ENCODE assay signal across 19 cellular contexts in the genomic region with DNA sequence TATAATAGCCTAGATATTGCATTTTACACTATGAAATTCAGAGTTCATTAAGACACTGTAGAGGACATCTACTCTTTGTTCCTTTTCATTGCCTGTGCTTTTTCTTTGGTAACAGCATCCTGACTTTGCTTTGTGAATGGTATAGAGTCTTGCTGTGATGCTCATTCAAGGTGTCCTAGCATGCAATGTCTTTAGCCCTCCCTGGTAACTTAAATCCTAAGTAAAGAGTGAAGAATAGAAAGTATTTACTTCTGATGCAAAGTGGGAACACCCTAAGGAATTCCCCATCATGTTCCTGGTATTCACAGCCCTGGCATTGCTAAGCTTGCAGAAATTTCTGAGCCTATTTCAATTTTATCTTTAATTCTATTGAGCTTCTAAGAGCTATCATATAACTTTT.
"Had no signal": no experiment of that assay in that cellular context is flagged by ENCODE, and none has a peak within 500 bp of the region (broad histone marks: within the 10 kb centered on the region; RNA-seq: fewer than 3 reads in every experiment).

No MANE protein-coding gene starts in this region.

- H3K9me3 ChIP-seq: neutrophil, right atrium auricular region, transverse colon, vagina had no signal

- H3K36me3 ChIP-seq: esophagus muscularis mucosa, left ventricle myocardium inferior, neutrophil, right atrium auricular region, transverse colon, vagina had no signal

- H3K27me3 ChIP-seq: esophagus muscularis mucosa, neutrophil, right atrium auricular region, transverse colon, vagina had no signal

- H3K4me1 ChIP-seq: esophagus muscularis mucosa, left ventricle myocardium inferior, right atrium auricular region, transverse colon, vagina had no signal

- DNase-seq: activated B cell treated with CpG ODN at 0.5 μM for 24 hours; activated CD4-positive, alpha-beta T cell treated with anti-CD3 and anti-CD28 coated beads, Interleukin-2, amount 10 ng/mL, durations not matched to agents 7 days and 5 days; activated CD8-positive, alpha-beta memory T cell treated with anti-CD3 and anti-CD28 coated beads, Interleukin-2, amount 50 U/mL, for 48 hours; activated gamma-delta T cell; activated T-cell treated with anti-CD3 and anti-CD28 coated beads, Interleukin-2, amount 50 U/mL, for 72 hours; amniotic stem cell; caudate nucleus; foreskin melanocyte; left ventricle myocardium inferior; naive thymus-derived CD8-positive, alpha-beta T cell; small intestine; stimulated activated CD4-positive, alpha-beta T cell treated with anti-CD3 and anti-CD28 coated beads, Interleukin-4, amount 100 ng/mL, for 4 hours; stimulated activated CD8-positive, alpha-beta memory T cell treated with anti-CD3 and anti-CD28 coated beads, Interleukin-4, amount 100 ng/mL, for 48 hours; stimulated activated naive CD4-positive, alpha-beta T cell treated with Interleukin-2 at 50 U/mL for 16 hours; transverse colon had no signal

- H3K4me3 ChIP-seq: esophagus muscularis mucosa, left ventricle myocardium inferior, right atrium auricular region, transverse colon, vagina had no signal

- H3K27ac ChIP-seq: esophagus muscularis mucosa, left ventricle myocardium inferior, neutrophil, right atrium auricular region, transverse colon, vagina had no signal
